ENCODE assay signal across 14 cellular contexts in genomic region chr2:60544980-60545560, GRCh38. TPM values are rescaled to one million over a fixed set of nuclear protein-coding genes. Genes with fewer than 3 reads are reported as not detected.
A peak's percentile ranks its signal among the peaks of the same experiment; 100 is the strongest.
DNase-seq lines count a peak whose midpoint lies in the region; ATAC-seq and TF ChIP-seq lines count a peak whose summit lies in the region.
"Had no signal": no experiment of that assay in that cellular context is flagged by ENCODE, and none has a peak within 500 bp of the region (broad histone marks: within the 10 kb centered on the region; RNA-seq: fewer than 3 reads in every experiment).

No MANE protein-coding gene starts in this region.

- H3K27ac Mint-ChIP-seq in CD14-positive monocyte (peak overlapping the region; percentile 86 to 96 (median 91)), mesothelial cell of epicardium (peak overlapping the region; percentile 76)

- DNase-seq in CD14-positive monocyte (ENCODE audit: low spot score) = no peak
- peak; percentile 61 for DNase-seq in OCI-M1 (lab: John Stamatoyannopoulos, UW)
- DNase-seq in mesothelial cell of epicardium (ENCODE audit: low spot score in 2 of 2, unreplicated experiment in 2 of 2) = no peak
- DNase-seq in NCI-H774 (lab: John Stamatoyannopoulos, UW) = no peak
- DNase-seq in G401 (ENCODE audit: low spot score) = no peak
- DNase-seq in activated gamma-delta T cell (lab: John Stamatoyannopoulos, UW) = no peak
- DNase-seq: activated CD4-positive, CD25-positive, alpha-beta regulatory T cell; EL; mesendoderm; NCI-H345; tibial artery had no signal

- peaks cover 17 to 31% of the 10 kb centered on the region in 2 experiments for H3K36me3 ChIP-seq in HEK293 (ENCODE audit: control insufficient read depth in 2 of 2, insufficient read depth in 1 of 2, low read length in 2 of 2)
- H3K36me3 ChIP-seq: tibial artery had no signal

- no peak overlapping the region for H3K4me3 ChIP-seq in HEK293 (ENCODE audit: low read depth, low read length)
- H3K4me3 ChIP-seq: tibial artery had no signal

- H3K9me3 Mint-ChIP-seq in CD14-positive monocyte (peaks cover 0 to 2% (median 0%) of the 10 kb centered on the region in 7 donors), mesothelial cell of epicardium (no peaks in the 10 kb centered on the region)

- ATAC-seq in HG02981 (IDR thresholded peaks at IDR 0.05; ENCODE audit: unreplicated experiment) = no peak

- peaks cover 69% of the 10 kb centered on the region for H3K4me1 Mint-ChIP-seq in CD14-positive monocyte
- H3K4me1 Mint-ChIP-seq in mesothelial cell of epicardium = peaks cover 79% of the 10 kb centered on the region

- no peak overlapping the region for H3K27ac ChIP-seq in HEK293 (ENCODE audit: extremely low read depth, low read depth, low read length)
- H3K27ac ChIP-seq: tibial artery had no signal

- CTCF ChIA-PET in HEK293 (lab: Yijun Ruan, JAX) = no interaction called here

- H3K4me3 Mint-ChIP-seq in CD14-positive monocyte (no peak overlapping the region), mesothelial cell of epicardium (no peak overlapping the region)

- POLR2A ChIA-PET in HEK293 (lab: Yijun Ruan, JAX) = interaction anchor here (0.6 kb wide), 1 partner anchor 40 kb away, joined by 3 read pairs; no protein-coding TSS in a partner anchor

- no peaks in the 10 kb centered on the region for H3K27me3 Mint-ChIP-seq in CD14-positive monocyte (ENCODE audit: low read depth in 3 of 3)
- no peaks in the 10 kb centered on the region for H3K27me3 Mint-ChIP-seq in mesothelial cell of epicardium (ENCODE audit: low read depth)

- H3K4me1 ChIP-seq in HEK293 (ENCODE audit: control insufficient read depth, insufficient read depth, low read length) = peaks cover 42% of the 10 kb centered on the region

- intact Hi-C loops in CD14-positive monocyte (cut with micrococcal nuclease) = no loop called here

- no peak for TF ChIP-seq CTCF in CD14-positive monocyte (IDR thresholded peaks at IDR 0.05)
- TF ChIP-seq CTCF in HEK293 (tag by site-specific recombination; IDR thresholded peaks at IDR 0.05) = no peak
- no peak for TF ChIP-seq CTCF in mesothelial cell of epicardium (IDR thresholded peaks at IDR 0.05; ENCODE audit: unreplicated experiment)

- in situ Hi-C loops in G401 (cut with HindIII; ENCODE audit: low sequenced_read_pairs) = no loop called here

- no peaks in the 10 kb centered on the region for H3K9me3 ChIP-seq in HEK293 (ENCODE audit: control insufficient read depth, insufficient read depth, low read depth, low read length)
- H3K9me3 ChIP-seq: tibial artery had no signal

- peaks cover 23 to 33% of the 10 kb centered on the region in 2 donors for H3K36me3 Mint-ChIP-seq in CD14-positive monocyte
- H3K36me3 Mint-ChIP-seq in mesothelial cell of epicardium = peaks cover 7% of the 10 kb centered on the region

TF ChIP-seq in HEK293, 187 proteins besides CTCF, POLR2A, EP300 and RAD21:
- no peak for TF ChIP-seq ZNF157 (tag by site-specific recombination; IDR thresholded peaks at IDR 0.05)
- peak; percentile 39; the same call in 1 of the 2 replicates for TF ChIP-seq ZSCAN16 (tag by site-specific recombination; IDR thresholded peaks at IDR 0.05)
- TF ChIP-seq SETDB1 (IDR thresholded peaks at IDR 0.05; ENCODE audit: insufficient read length, low read length) = no peak

RNA-seq across cellular contexts. Expression of gene BCL11A, which starts 8.4 kb away (rescaled TPM):
- 10 to 100 TPM in 1 of 2 donors, 1 to 10 TPM in 1; 8.7 to 11.1 TPM for polyA plus RNA-seq in CD14-positive monocyte
- 139 to 142 TPM (median 141 TPM) in 3 replicates for total RNA-seq in mesothelial cell of epicardium
- 0.54 TPM in 1 of 2 replicates, not detected in the other for total RNA-seq in G401 (2014; rRNA removed; shearing (Covaris generic))
- total RNA-seq: M059J had no signal

Comparison
In these comparisons a context has a peak if more than half of its experiments do, and no peak if none do; other contexts are left out.
1. RNA of gene BCL11A, which starts 8.4 kb away (total RNA-seq): 139 to 142 TPM in mesothelial cell of epicardium; 0.54 TPM in G401; every median in the first group is over 10 times any median in the second.